ENCODE assay signal across 1 cellular context in genomic region chr2:949384-949893, GRCh38.
TF ChIP-seq lines count a peak whose summit lies in the region.

No MANE protein-coding gene starts in this region.

TF ChIP-seq in SK-N-SH treated with all-trans-retinoic acid at 6 μM for 48 hours, 23 proteins besides CTCF, POLR2A, EP300 and RAD21 (continued from another document):
- TF ChIP-seq TSHZ2 (CRISPR knock-in tag; IDR thresholded peaks at IDR 0.05) (no peak), CREB5 (CRISPR knock-in tag; IDR thresholded peaks at IDR 0.05; ENCODE audit: low read depth) (no peak), TOX (CRISPR knock-in tag; IDR thresholded peaks at IDR 0.05; ENCODE audit: borderline replicate concordance) (no peak), SNAI2 (CRISPR knock-in tag; IDR thresholded peaks at IDR 0.05) (no peak), ESRRG (CRISPR knock-in tag; IDR thresholded peaks at IDR 0.05) (no peak), BACH2 (CRISPR knock-in tag; IDR thresholded peaks at IDR 0.05; ENCODE audit: borderline replicate concordance) (no peak), POU6F1 (CRISPR knock-in tag; IDR thresholded peaks at IDR 0.05; ENCODE audit: borderline replicate concordance, low read depth) (no peak)
